In the genomic region with DNA sequence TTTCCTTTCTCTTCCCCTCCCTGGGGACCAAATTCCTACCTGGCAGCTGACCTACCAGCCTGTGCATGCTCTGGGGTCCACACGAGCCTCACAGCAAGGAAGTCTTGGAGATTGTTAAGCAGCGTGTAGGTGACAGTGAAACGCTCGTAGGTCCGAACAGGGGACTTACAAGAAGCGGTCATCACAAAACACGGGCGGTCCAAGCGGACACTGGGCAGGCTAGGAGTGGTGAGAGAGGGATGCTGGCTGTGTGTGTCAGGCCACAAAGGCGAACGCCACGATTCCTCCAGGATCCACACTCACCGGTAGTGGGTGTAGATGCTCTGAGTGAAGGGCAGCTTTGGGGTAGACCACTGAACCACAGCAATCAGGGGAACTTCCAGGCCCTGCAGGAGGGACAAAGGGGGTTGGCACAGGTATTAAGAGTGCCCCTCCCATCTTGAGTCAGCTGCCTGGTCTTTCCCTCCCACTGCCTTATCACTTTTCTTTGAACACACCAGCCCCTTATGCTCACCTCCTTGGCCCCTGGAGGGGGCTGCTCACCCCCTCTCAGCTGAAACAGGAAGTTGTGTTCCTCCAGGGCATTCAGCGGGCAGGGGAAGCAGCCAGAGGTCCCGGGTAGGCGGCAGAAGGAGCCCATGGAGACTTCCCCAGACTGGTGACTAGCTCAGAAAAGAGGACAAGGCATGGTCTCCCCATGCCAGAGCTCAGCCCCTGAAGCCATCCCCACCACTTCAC, we compare ENCODE assay signal across 11 cellular contexts. TPM values are rescaled to one million over a fixed set of nuclear protein-coding genes. Genes with fewer than 3 reads are reported as not detected.
DNase-seq lines count a peak whose midpoint lies in the region; ATAC-seq and TF ChIP-seq lines count a peak whose summit lies in the region.
"Had no signal": no experiment of that assay in that cellular context is flagged by ENCODE, and none has a peak within 500 bp of the region (broad histone marks: within the 10 kb centered on the region; RNA-seq: fewer than 3 reads in every experiment).

No MANE protein-coding gene starts in this region.

- peak overlapping the region; percentile 83 to 86 for H3K4me3 Mint-ChIP-seq in activated T-cell treated with anti-CD3 and anti-CD28 coated beads, Interleukin-2, amount 50 U/mL, for 72 hours
- H3K4me3 Mint-ChIP-seq in T-helper 17 cell: peak overlapping the region; percentile 90

- TF ChIP-seq POLR2A in stomach (IDR thresholded peaks at IDR 0.05): no peak

- TF ChIP-seq EP300 in stomach (IDR thresholded peaks at IDR 0.05): no peak

- intact Hi-C loops in stomach (cut with DNase I; ENCODE audit: low total_unique reads): no loop called here

- H3K27ac Mint-ChIP-seq in activated T-cell treated with anti-CD3 and anti-CD28 coated beads, Interleukin-2, amount 50 U/mL, for 72 hours: peak overlapping the region; percentile 75
- peak overlapping the region; percentile 83 for H3K27ac Mint-ChIP-seq in T-helper 17 cell

- WGBS in stomach, 5 donors: 71 to 78% (median 72%) methylated on average over 16 of the region's 16 CpGs

- peaks cover 31 to 58% (median 49%) of the 10 kb centered on the region in 4 donors for H3K36me3 ChIP-seq in stomach

- ATAC-seq in activated T-cell treated with anti-CD3 and anti-CD28 coated beads, Interleukin-2, amount 50 U/mL, for 72 hours (replicated peaks in 1 of 2): peak; percentile 40 to 52
- peak; percentile 63 for ATAC-seq in T-helper 17 cell
- peak; percentile 5 for ATAC-seq in foreskin keratinocyte

- H3K27me3 Mint-ChIP-seq in activated T-cell treated with anti-CD3 and anti-CD28 coated beads, Interleukin-2, amount 50 U/mL, for 72 hours (ENCODE audit: low read depth): no peaks in the 10 kb centered on the region
- H3K27me3 Mint-ChIP-seq in T-helper 17 cell: no peaks in the 10 kb centered on the region

- H3K4me1 Mint-ChIP-seq in activated T-cell treated with anti-CD3 and anti-CD28 coated beads, Interleukin-2, amount 50 U/mL, for 72 hours (ENCODE audit: low read depth): peaks cover 55% of the 10 kb centered on the region
- H3K4me1 Mint-ChIP-seq in T-helper 17 cell: peaks cover 24% of the 10 kb centered on the region

- H3K9me3 ChIP-seq in T-helper 17 cell (ENCODE audit: control insufficient read depth, low read length, poor library complexity, severe bottlenecking): no peaks in the 10 kb centered on the region
- no peaks in the 10 kb centered on the region for H3K9me3 ChIP-seq in stomach

- H3K27me3 ChIP-seq in foreskin keratinocyte (no peaks in the 10 kb centered on the region), stomach (no peaks in the 10 kb centered on the region)

- peaks cover 7 to 11% of the 10 kb centered on the region in 2 donors for H3K36me3 Mint-ChIP-seq in activated T-cell treated with anti-CD3 and anti-CD28 coated beads, Interleukin-2, amount 50 U/mL, for 72 hours (ENCODE audit: insufficient read depth in 2 of 2)
- H3K36me3 Mint-ChIP-seq in T-helper 17 cell (ENCODE audit: low read depth): peaks cover 3% of the 10 kb centered on the region

- TF ChIP-seq CTCF in foreskin keratinocyte (conservative IDR thresholded peaks at IDR 0.05) (no peak), stomach (IDR thresholded peaks at IDR 0.05) (no peak)

- peak in 1 of 2 donors; percentile 48 for DNase-seq in activated T-cell treated with anti-CD3 and anti-CD28 coated beads, Interleukin-2, amount 50 U/mL, for 72 hours
- no peak for DNase-seq in activated T-cell treated with anti-CD3 and anti-CD28 coated beads, Interleukin-2, amount 50 U/mL, for 1 hour
- DNase-seq in T-helper 17 cell: peak in 1 of 3 donors; percentile 17
- no peak for DNase-seq in foreskin keratinocyte
- no peak for DNase-seq in stomach
- DNase-seq in NCI-H1105 treated with DMSO at 0.1 percent for 48 hours (lab: John Stamatoyannopoulos, UW): no peak
- DNase-seq in NCI-H1930 (lab: John Stamatoyannopoulos, UW): no peak
- DNase-seq in globus pallidus (ENCODE audit: low spot score): no peak
- DNase-seq: COR-L47, NCI-H1694 treated with DMSO at 0.1 percent for 48 hours had no signal

- H3K27ac ChIP-seq in foreskin keratinocyte (no peak overlapping the region), stomach (peak overlapping the region; percentile 52 to 93 (median 90))
- H3K27ac ChIP-seq: GM23248 had no signal

- peak overlapping the region in 2 of 4 donors; percentile 86 to 99 for H3K4me3 ChIP-seq in stomach

- H3K4me1 ChIP-seq in foreskin keratinocyte (peaks cover 7% of the 10 kb centered on the region), stomach (peaks cover 12 to 71% (median 50%) of the 10 kb centered on the region in 4 donors)

- no peaks in the 10 kb centered on the region for H3K9me3 Mint-ChIP-seq in activated T-cell treated with anti-CD3 and anti-CD28 coated beads, Interleukin-2, amount 50 U/mL, for 72 hours

RNA-seq across cellular contexts. Expression of gene TRAPPC14, which starts 2.0 kb away (rescaled TPM):
- total RNA-seq in activated T-cell treated with anti-CD3 and anti-CD28 coated beads, Interleukin-2, amount 50 U/mL, for 72 hours: 10 to 100 TPM; 22.1 to 28.8 TPM
- total RNA-seq in T-helper 17 cell: 10 to 100 TPM; 45.8 to 46.9 TPM
- total RNA-seq in foreskin keratinocyte: 14.3 and 15.8 TPM in 2 replicates
- 15.7 and 16.2 TPM in 2 replicates for polyA plus RNA-seq in foreskin keratinocyte
- total RNA-seq in stomach: 10 to 100 TPM; 16.2 to 33.3 (median 28.6) TPM
- polyA plus RNA-seq in stomach: 10 to 100 TPM; 10.7 to 17.2 (median 11.4) TPM

RNA-seq across cellular contexts. Expression of gene LAMTOR4, which starts 7.8 kb away (rescaled TPM):
- total RNA-seq in activated T-cell treated with anti-CD3 and anti-CD28 coated beads, Interleukin-2, amount 50 U/mL, for 72 hours: 100 to 1,000 TPM; 130 to 134 TPM
- total RNA-seq in T-helper 17 cell (100 to 1,000 TPM; 124 to 135 TPM), foreskin keratinocyte (121 and 131 TPM in 2 replicates), stomach (100 to 1,000 TPM in 3 of 5 donors, 10 to 100 TPM in 2; 26.3 to 889 (median 159) TPM)
- polyA plus RNA-seq in foreskin keratinocyte (196 and 202 TPM in 2 replicates), stomach (100 to 1,000 TPM; 307 to 476 (median 334) TPM)

RNA-seq across cellular contexts. Expression of gene GAL3ST4, which starts 11.9 kb away (rescaled TPM):
- 10 to 100 TPM in 1 of 2 donors, 1 to 10 TPM in 1; 6.9 to 11.7 TPM for total RNA-seq in activated T-cell treated with anti-CD3 and anti-CD28 coated beads, Interleukin-2, amount 50 U/mL, for 72 hours
- total RNA-seq in T-helper 17 cell (1 to 10 TPM; 5.0 to 6.5 TPM), foreskin keratinocyte (1.6 and 2.2 TPM in 2 replicates), stomach (1 to 10 TPM in 2 of 5 donors, not detected in 3; 1.5 to 1.6 TPM)
- polyA plus RNA-seq in foreskin keratinocyte (1.8 and 2.6 TPM in 2 replicates), stomach (1 to 10 TPM; 1.7 to 2.4 (median 2.1) TPM)

RNA-seq across cellular contexts. Expression of gene GPC2, which starts 20.7 kb away (rescaled TPM):
- 10 to 100 TPM in 1 of 2 donors, 1 to 10 TPM in 1; 9.7 to 14.2 TPM for total RNA-seq in activated T-cell treated with anti-CD3 and anti-CD28 coated beads, Interleukin-2, amount 50 U/mL, for 72 hours
- total RNA-seq in T-helper 17 cell (1 to 10 TPM; 5.0 to 8.5 TPM), foreskin keratinocyte (1.4 TPM in 2 replicates), stomach (1 to 10 TPM in 3 of 5 donors, under 1 TPM in 1, not detected in 1; 0.92 to 4.9 (median 2.6) TPM)
- polyA plus RNA-seq in foreskin keratinocyte (1.2 and 1.5 TPM in 2 replicates), stomach (under 1 TPM in 2 of 3 donors, not detected in 1; 0.12 to 0.48 TPM)

RNA-seq across cellular contexts. Expression of gene STAG3, which starts 21.2 kb away (rescaled TPM):
- total RNA-seq in activated T-cell treated with anti-CD3 and anti-CD28 coated beads, Interleukin-2, amount 50 U/mL, for 72 hours: 100 to 1,000 TPM; 103 to 121 TPM
- total RNA-seq in T-helper 17 cell (1 to 10 TPM; 4.0 to 4.8 TPM), foreskin keratinocyte (0.32 and 0.34 TPM in 2 replicates), stomach (under 1 TPM in 1 of 5 donors, not detected in 4; 0.92 TPM)
- polyA plus RNA-seq in foreskin keratinocyte (0.29 and 0.64 TPM in 2 replicates), stomach (1 to 10 TPM in 2 of 3 donors, under 1 TPM in 1; 0.50 to 8.8 (median 1.5) TPM)

Comparison
In these comparisons a context has a peak if more than half of its experiments do, and no peak if none do; other contexts are left out.
1. ATAC-seq: peak in every context shown above with its lines; median percentile 63 in T-helper 17 cell; 46 in activated T-cell treated with anti-CD3 and anti-CD28 coated beads, Interleukin-2, amount 50 U/mL, for 72 hours; 5 in foreskin keratinocyte.